ENCODE assay signal across 29 cellular contexts in the genomic region with DNA sequence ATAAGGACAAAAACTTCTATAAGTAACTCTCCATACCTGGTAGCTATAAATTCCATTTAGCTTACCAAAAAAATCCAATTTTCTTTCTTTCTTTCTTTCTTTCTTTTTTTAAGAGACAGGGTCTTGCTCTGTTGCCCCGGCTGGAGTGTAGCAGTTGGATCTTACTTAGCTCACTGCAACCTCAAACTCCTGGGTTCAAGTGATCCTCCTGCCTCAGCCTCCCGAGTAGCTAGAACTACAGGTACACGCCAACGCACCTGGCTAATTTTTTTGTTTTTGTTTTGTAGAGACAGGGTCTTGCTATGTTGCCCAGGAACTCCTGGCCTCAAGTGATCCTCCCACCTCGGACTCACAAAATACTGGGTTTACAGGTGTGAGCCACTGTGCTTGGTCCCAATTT.
"Had no signal": no experiment of that assay in that cellular context is flagged by ENCODE, and none has a peak within 500 bp of the region (broad histone marks: within the 10 kb centered on the region; RNA-seq: fewer than 3 reads in every experiment).

No MANE protein-coding gene starts in this region.

- H3K27me3 Mint-ChIP-seq: activated CD4-positive, alpha-beta T cell treated with anti-CD3 and anti-CD28 coated beads for 36 hours; activated CD4-positive, alpha-beta T cell treated with anti-CD3 and anti-CD28 coated beads, Interleukin-2, amount 10 ng/mL, durations not matched to agents 7 days and 5 days; activated naive CD4-positive, alpha-beta T cell treated with anti-CD3 and anti-CD28 coated beads, Interleukin-2, amount 10 ng/mL, durations not matched to agents 7 days and 5 days; activated naive CD8-positive, alpha-beta T cell; activated naive CD8-positive, alpha-beta T cell treated with anti-CD3 and anti-CD28 coated beads, Interleukin-2, amount 50 U/mL, for 24 hours; T-cell had no signal

- FAIRE-seq: colon, TTC549 had no signal

- ATAC-seq: activated CD4-positive, CD25-positive, alpha-beta regulatory T cell treated with anti-CD3 and anti-CD28 coated beads, Interleukin-2, amount 50 U/mL, for 24 hours; activated CD8-positive, alpha-beta T cell treated with anti-CD3 and anti-CD28 coated beads, Interleukin-2, amount 10 ng/mL, durations not matched to agents 7 days and 5 days; Panc1; T-cell had no signal

- H3K27ac Mint-ChIP-seq: activated CD4-positive, alpha-beta T cell treated with anti-CD3 and anti-CD28 coated beads for 36 hours; activated CD4-positive, alpha-beta T cell treated with anti-CD3 and anti-CD28 coated beads, Interleukin-2, amount 10 ng/mL, durations not matched to agents 7 days and 5 days; activated CD8-positive, alpha-beta T cell treated with anti-CD3 and anti-CD28 coated beads, Interleukin-2, amount 10 ng/mL, durations not matched to agents 7 days and 5 days; activated naive CD4-positive, alpha-beta T cell treated with anti-CD3 and anti-CD28 coated beads, Interleukin-2, amount 10 ng/mL, durations not matched to agents 7 days and 5 days; activated naive CD8-positive, alpha-beta T cell; activated naive CD8-positive, alpha-beta T cell treated with anti-CD3 and anti-CD28 coated beads, Interleukin-2, amount 50 U/mL, for 24 hours had no signal

- H3K27ac ChIP-seq: SJCRH30 had no signal

- DNase-seq: activated CD4-positive, alpha-beta T cell treated with anti-CD3 and anti-CD28 coated beads for 36 hours; activated CD4-positive, alpha-beta T cell treated with anti-CD3 and anti-CD28 coated beads, Interleukin-2, amount 10 ng/mL, durations not matched to agents 7 days and 5 days; activated CD4-positive, alpha-beta T cell treated with anti-CD3 and anti-CD28 coated beads, Interleukin-2, amount 50 U/mL, for 48 hours; activated CD8-positive, alpha-beta T cell treated with anti-CD3 and anti-CD28 coated beads, Interleukin-2, amount 10 ng/mL, durations not matched to agents 7 days and 5 days; activated effector memory CD4-positive, alpha-beta T cell treated with Interleukin-2 at 50 U/mL for 16 hours; activated naive CD4-positive, alpha-beta T cell treated with anti-CD3 and anti-CD28 coated beads, Interleukin-2, amount 10 ng/mL, durations not matched to agents 7 days and 5 days; activated naive CD8-positive, alpha-beta T cell treated with anti-CD3 and anti-CD28 coated beads, Interleukin-2, amount 50 U/mL, for 24 hours; activated T-cell treated with anti-CD3 and anti-CD28 coated beads, Interleukin-2, amount 50 U/mL, for 4 hours; anterior cingulate cortex; NCI-H1092 treated with DMSO at 0.1 percent for 48 hours; NCI-H1417; NCI-H146; NCI-H187; NCI-H2029 treated with DMSO at 0.1 percent for 48 hours; NCI-H226; NCI-H446 treated with DMSO at 0.1 percent for 48 hours; NCI-H524; NCI-H69; NCI-H82; SHP77; SJCRH30; SK-N-SH; T-cell had no signal

- H3K9me3 ChIP-seq: SJCRH30, SK-N-SH had no signal

- H3K4me1 ChIP-seq: SJCRH30 had no signal

- H3K27me3 ChIP-seq: cardiac muscle cell, SJCRH30 had no signal

- H3K4me2 ChIP-seq: SK-N-SH had no signal

- H3K4me3 Mint-ChIP-seq: activated CD4-positive, alpha-beta T cell treated with anti-CD3 and anti-CD28 coated beads for 36 hours; activated CD4-positive, alpha-beta T cell treated with anti-CD3 and anti-CD28 coated beads, Interleukin-2, amount 10 ng/mL, durations not matched to agents 7 days and 5 days; activated CD8-positive, alpha-beta T cell treated with anti-CD3 and anti-CD28 coated beads, Interleukin-2, amount 10 ng/mL, durations not matched to agents 7 days and 5 days; activated naive CD4-positive, alpha-beta T cell treated with anti-CD3 and anti-CD28 coated beads, Interleukin-2, amount 10 ng/mL, durations not matched to agents 7 days and 5 days; activated naive CD8-positive, alpha-beta T cell; activated naive CD8-positive, alpha-beta T cell treated with anti-CD3 and anti-CD28 coated beads, Interleukin-2, amount 50 U/mL, for 24 hours; activated T-cell treated with anti-CD3 and anti-CD28 coated beads, Interleukin-2, amount 50 U/mL, for 4 hours; T-cell had no signal

- H3K9me3 Mint-ChIP-seq: activated CD4-positive, alpha-beta T cell treated with anti-CD3 and anti-CD28 coated beads, Interleukin-2, amount 10 ng/mL, durations not matched to agents 7 days and 5 days; activated naive CD4-positive, alpha-beta T cell treated with anti-CD3 and anti-CD28 coated beads, Interleukin-2, amount 10 ng/mL, durations not matched to agents 7 days and 5 days; activated naive CD8-positive, alpha-beta T cell treated with anti-CD3 and anti-CD28 coated beads, Interleukin-2, amount 50 U/mL, for 24 hours; activated T-cell treated with anti-CD3 and anti-CD28 coated beads, Interleukin-2, amount 50 U/mL, for 4 hours; T-cell had no signal

- H3K4me3 ChIP-seq: cardiac muscle cell, SJCRH30 had no signal

- H3K9ac ChIP-seq: SK-N-SH had no signal
